ENCODE assay signal across 8 cellular contexts in the genomic region with DNA sequence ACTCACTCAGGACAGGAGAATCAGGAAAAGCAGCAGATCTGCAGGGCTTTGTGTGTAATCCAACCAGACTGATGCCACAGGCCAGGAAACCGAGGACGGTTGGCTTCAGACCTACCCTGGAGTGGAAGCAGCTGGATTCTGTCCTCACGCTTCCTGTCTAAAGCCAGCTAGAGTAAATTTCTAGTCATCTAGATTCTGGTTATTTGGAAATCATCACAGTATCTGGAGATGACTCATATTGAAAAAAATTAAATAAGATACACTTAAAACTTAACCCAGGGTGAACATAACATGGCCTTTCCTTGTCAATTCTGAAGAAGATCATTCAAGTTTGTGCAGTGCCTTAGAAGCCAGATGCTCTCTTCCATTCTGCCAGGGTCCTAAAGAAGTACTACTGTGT.
A peak's percentile ranks its signal among the peaks of the same experiment; 100 is the strongest.
DNase-seq lines count a peak whose midpoint lies in the region; ATAC-seq, FAIRE-seq and TF ChIP-seq lines count a peak whose summit lies in the region.
"Not testable (repeated sequence)": the region's sequence is repeated elsewhere in the genome, so short reads cannot be mapped to it uniquely, and the experiment has no call there.

No MANE protein-coding gene starts in this region.

- not testable (repeated sequence) for BruUV-seq in K562 (replicated peaks; lab: Mats Ljungman, UMichigan)

- WGBS in SK-N-SH (ENCODE audit: low lambda C conversion rate), result no CpG with 5 or more reads among the region's 3 CpGs
- WGBS in K562 (ENCODE audit: insufficient coverage, low coverage, missing lambda C conversion rate), result no CpG with 5 or more reads among the region's 3 CpGs

- not testable (repeated sequence) for TF ChIP-seq CTCF in SK-N-SH (IDR thresholded peaks at IDR 0.05); K562 (IDR thresholded peaks at IDR 0.05 in 2 of 3, conservative IDR thresholded peaks at IDR 0.05 in 1 of 3; ENCODE audit: insufficient read depth in 2 of 3, low read depth in 1 of 3, low read length in 3 of 3)

- H3F3A ChIP-seq in SK-N-SH (replicated peaks; ENCODE audit: insufficient read depth), result not testable (repeated sequence)

- not testable (repeated sequence) for H2AFZ ChIP-seq in SK-N-SH (ENCODE audit: low read depth); K562 (ENCODE audit: low read depth, low read length)

- peaks cover 33% of the 10 kb centered on the region for H4K20me1 ChIP-seq in SK-N-SH (ENCODE audit: insufficient read depth)
- H4K20me1 ChIP-seq in K562 (replicated peaks; ENCODE audit: control insufficient read depth, insufficient read depth, low read length), result not testable (repeated sequence)

- not testable (repeated sequence) for H3K9me3 ChIP-seq in SK-N-SH; K562 (replicated peaks; ENCODE audit: control insufficient read depth, insufficient read depth, low read depth, low read length)

- FAIRE-seq in K562 (lab: Jason Lieb, UNC), result peak; percentile 37

- not testable (repeated sequence) for H3K27me3 ChIP-seq in SK-N-SH (ENCODE audit: insufficient read depth); K562 (ENCODE audit: control insufficient read depth in 2 of 2, insufficient read depth in 2 of 2, low read length in 2 of 2)

- H3K9me2 ChIP-seq in SK-N-SH, result not testable (repeated sequence)

- peak overlapping the region; percentile 87 for H3K4me3 Mint-ChIP-seq in activated CD4-positive, alpha-beta memory T cell treated with anti-CD3 and anti-CD28 coated beads for 36 hours
- H3K4me3 Mint-ChIP-seq in activated T-helper 2 cell treated with anti-CD3 and anti-CD28 coated beads, Interferon-gamma antibody, Interleukin-2, Interleukin-4, amounts not matched to agents 10 μg/mL and 5 μg/mL and 100 μg/mL, durations not matched to agents 14 hours and 24 hours and 36 hours (ENCODE audit: low read depth), result peak overlapping the region; percentile 78
- peak overlapping the region; percentile 86 for H3K4me3 Mint-ChIP-seq in natural killer cell treated with Interleukin-12 subunit alpha and Interleukin-12 subunit beta and Interleukin-15 and Interleukin-18, amount 100 ng/mL, for 72 hours

- in situ Hi-C loops in K562 (cut with MboI), result not testable (repeated sequence)

- H3K9me1 ChIP-seq in K562 (ENCODE audit: control insufficient read depth, insufficient read depth, low read length), result not testable (repeated sequence)

- CTCF ChIA-PET in SK-N-SH (lab: Yijun Ruan, JAX); activated CD4-positive, alpha-beta memory T cell treated with anti-CD3 and anti-CD28 coated beads for 36 hours (lab: Charles Lee); K562 (lab: Yijun Ruan, JAX; ENCODE audit: low intra/inter-chr PET ratio): not testable (repeated sequence)

- peak overlapping the region; percentile 65; the same call in 1 of the 2 replicates for H3K4me2 ChIP-seq in SK-N-SH
- not testable (repeated sequence) for H3K4me2 ChIP-seq in K562 (ENCODE audit: insufficient read depth, low read length)

- not testable (repeated sequence) for H3K27me3 Mint-ChIP-seq in activated CD4-positive, alpha-beta memory T cell treated with anti-CD3 and anti-CD28 coated beads for 36 hours; activated T-helper 2 cell treated with anti-CD3 and anti-CD28 coated beads, Interferon-gamma antibody, Interleukin-2, Interleukin-4, amounts not matched to agents 10 μg/mL and 5 μg/mL and 100 μg/mL, durations not matched to agents 14 hours and 24 hours and 36 hours (ENCODE audit: low read depth); natural killer cell treated with Interleukin-12 subunit alpha and Interleukin-12 subunit beta and Interleukin-15 and Interleukin-18, amount 100 ng/mL, for 72 hours

- not testable (repeated sequence) for H3K4me1 Mint-ChIP-seq in activated CD4-positive, alpha-beta memory T cell treated with anti-CD3 and anti-CD28 coated beads for 36 hours (ENCODE audit: low read depth)
- H3K4me1 Mint-ChIP-seq in activated T-helper 2 cell treated with anti-CD3 and anti-CD28 coated beads, Interferon-gamma antibody, Interleukin-2, Interleukin-4, amounts not matched to agents 10 μg/mL and 5 μg/mL and 100 μg/mL, durations not matched to agents 14 hours and 24 hours and 36 hours (ENCODE audit: low read depth), result peaks cover 18% of the 10 kb centered on the region
- H3K4me1 Mint-ChIP-seq in natural killer cell treated with Interleukin-12 subunit alpha and Interleukin-12 subunit beta and Interleukin-15 and Interleukin-18, amount 100 ng/mL, for 72 hours (ENCODE audit: low read depth in 2 of 2), result peaks cover 9 to 12% of the 10 kb centered on the region in 2 donors

- intact Hi-C loops in activated CD4-positive, alpha-beta memory T cell treated with anti-CD3 and anti-CD28 coated beads for 36 hours (cut with micrococcal nuclease); activated T-helper 2 cell treated with anti-CD3 and anti-CD28 coated beads, Interferon-gamma antibody, Interleukin-2, Interleukin-4, amounts not matched to agents 10 μg/mL and 5 μg/mL and 100 μg/mL, durations not matched to agents 14 hours and 24 hours and 36 hours (cut with micrococcal nuclease); K562 (cut with micrococcal nuclease); left cardiac atrium (cut with DNase I): not testable (repeated sequence)

- H3K36me3 Mint-ChIP-seq in activated CD4-positive, alpha-beta memory T cell treated with anti-CD3 and anti-CD28 coated beads for 36 hours, result peaks cover 16% of the 10 kb centered on the region
- H3K36me3 Mint-ChIP-seq in activated T-helper 2 cell treated with anti-CD3 and anti-CD28 coated beads, Interferon-gamma antibody, Interleukin-2, Interleukin-4, amounts not matched to agents 10 μg/mL and 5 μg/mL and 100 μg/mL, durations not matched to agents 14 hours and 24 hours and 36 hours (ENCODE audit: low read depth), result peaks cover 11% of the 10 kb centered on the region
- not testable (repeated sequence) for H3K36me3 Mint-ChIP-seq in natural killer cell treated with Interleukin-12 subunit alpha and Interleukin-12 subunit beta and Interleukin-15 and Interleukin-18, amount 100 ng/mL, for 72 hours

- not testable (repeated sequence) for TF ChIP-seq EP300 in SK-N-SH (IDR thresholded peaks at IDR 0.05; ENCODE audit: borderline replicate concordance in 1 of 2, low read depth in 1 of 2, low read length in 1 of 2); K562 (IDR thresholded peaks at IDR 0.05; ENCODE audit: low read length)

- H3K4me1 ChIP-seq in SK-N-SH (ENCODE audit: control insufficient read depth in 1 of 2, insufficient read depth in 2 of 2, low read depth in 1 of 2, low read length in 1 of 2); K562 (replicated peaks in 1 of 2; ENCODE audit: control insufficient read depth in 2 of 2, insufficient read depth in 2 of 2, low read length in 2 of 2): not testable (repeated sequence)

- not testable (repeated sequence) for DNase-seq in SK-N-SH; activated CD4-positive, alpha-beta memory T cell treated with anti-CD3 and anti-CD28 coated beads for 36 hours; activated T-helper 2 cell treated with anti-CD3 and anti-CD28 coated beads, Interferon-gamma antibody, Interleukin-2, Interleukin-4, amounts not matched to agents 10 μg/mL and 5 μg/mL and 100 μg/mL, durations not matched to agents 14 hours and 24 hours and 36 hours (ENCODE audit: low spot score); K562 (ENCODE audit: extremely low read depth in 1 of 4, low spot score in 3 of 4); left cardiac atrium; natural killer cell treated with Interleukin-12 subunit alpha and Interleukin-12 subunit beta and Interleukin-15 and Interleukin-18, amount 100 ng/mL, for 72 hours (ENCODE audit: low spot score); stimulated activated naive CD8-positive, alpha-beta T cell treated with anti-CD3 and anti-CD28 coated beads, Interleukin-15, Interleukin-2, amounts not matched to agents 100 U/mL and 50 U/mL, for 24 hours

- not testable (repeated sequence) for H3K4me3 ChIP-seq in SK-N-SH (ENCODE audit: low read depth in 2 of 2, low read length in 1 of 2); K562

- H3K36me3 ChIP-seq in SK-N-SH (replicated peaks in 1 of 2; ENCODE audit: control insufficient read depth in 1 of 2, insufficient read depth in 2 of 2, low read length in 1 of 2); K562 (ENCODE audit: control insufficient read depth, insufficient read depth, low read length): not testable (repeated sequence)

- peak; percentile 27 for ATAC-seq in GM18511 (IDR thresholded peaks at IDR 0.05; ENCODE audit: unreplicated experiment)
- ATAC-seq in K562, result not testable (repeated sequence)
- ATAC-seq in left cardiac atrium, result peak; percentile 16 to 35
- ATAC-seq in natural killer cell treated with Interleukin-12 subunit alpha and Interleukin-12 subunit beta and Interleukin-15 and Interleukin-18, amount 100 ng/mL, for 72 hours, result peak; percentile 62 to 75
- ATAC-seq in stimulated activated naive CD8-positive, alpha-beta T cell treated with anti-CD3 and anti-CD28 coated beads, Interleukin-15, Interleukin-2, amounts not matched to agents 100 U/mL and 50 U/mL, for 24 hours, result peak; percentile 20

- not testable (repeated sequence) for TF ChIP-seq POLR2A in K562 (conservative IDR thresholded peaks at IDR 0.05)

- peak overlapping the region; percentile 96 for H3K27ac Mint-ChIP-seq in activated CD4-positive, alpha-beta memory T cell treated with anti-CD3 and anti-CD28 coated beads for 36 hours
- peak overlapping the region; percentile 69 for H3K27ac Mint-ChIP-seq in activated T-helper 2 cell treated with anti-CD3 and anti-CD28 coated beads, Interferon-gamma antibody, Interleukin-2, Interleukin-4, amounts not matched to agents 10 μg/mL and 5 μg/mL and 100 μg/mL, durations not matched to agents 14 hours and 24 hours and 36 hours
- peak overlapping the region; percentile 81 to 86 for H3K27ac Mint-ChIP-seq in natural killer cell treated with Interleukin-12 subunit alpha and Interleukin-12 subunit beta and Interleukin-15 and Interleukin-18, amount 100 ng/mL, for 72 hours

- H3K9ac ChIP-seq in SK-N-SH; K562 (ENCODE audit: insufficient read depth in 1 of 2, low read depth in 2 of 2, low read length in 2 of 2): not testable (repeated sequence)

- peak overlapping the region in 1 of 2 experiments; percentile 59; a peak in 1 of 4 replicates for H3K27ac ChIP-seq in SK-N-SH (ENCODE audit: low read depth in 2 of 2, low read length in 1 of 2)
- H3K27ac ChIP-seq in K562 (ENCODE audit: extremely low read depth, low read depth, low read length), result not testable (repeated sequence)

- not testable (repeated sequence) for TF ChIP-seq RAD21 in SK-N-SH (IDR thresholded peaks at IDR 0.05; ENCODE audit: low read length); K562 (CRISPR knock-in tag; conservative IDR thresholded peaks at IDR 0.05 in 1 of 2, IDR thresholded peaks at IDR 0.05 in 1 of 2)

- POLR2A ChIA-PET in SK-N-SH (lab: Yijun Ruan, JAX); activated CD4-positive, alpha-beta memory T cell treated with anti-CD3 and anti-CD28 coated beads for 36 hours (lab: Charles Lee); K562 (lab: Yijun Ruan, JAX): not testable (repeated sequence)

- not testable (repeated sequence) for H3K9me3 Mint-ChIP-seq in activated CD4-positive, alpha-beta memory T cell treated with anti-CD3 and anti-CD28 coated beads for 36 hours; activated T-helper 2 cell treated with anti-CD3 and anti-CD28 coated beads, Interferon-gamma antibody, Interleukin-2, Interleukin-4, amounts not matched to agents 10 μg/mL and 5 μg/mL and 100 μg/mL, durations not matched to agents 14 hours and 24 hours and 36 hours; natural killer cell treated with Interleukin-12 subunit alpha and Interleukin-12 subunit beta and Interleukin-15 and Interleukin-18, amount 100 ng/mL, for 72 hours

- peaks cover 23% of the 10 kb centered on the region for H3K79me2 ChIP-seq in SK-N-SH (ENCODE audit: insufficient read depth)
- peaks cover 63% of the 10 kb centered on the region for H3K79me2 ChIP-seq in K562 (ENCODE audit: control insufficient read depth, insufficient read depth, low read length)
